Comparison of ENCODE assay signal across 13 cellular contexts in genomic region chr6:38847497-38847896, GRCh38.
A peak's percentile ranks its signal among the peaks of the same experiment; 100 is the strongest.
DNase-seq lines count a peak whose midpoint lies in the region; ATAC-seq and TF ChIP-seq lines count a peak whose summit lies in the region.
"Had no signal": no experiment of that assay in that cellular context is flagged by ENCODE, and none has a peak within 500 bp of the region (broad histone marks: within the 10 kb centered on the region; RNA-seq: fewer than 3 reads in every experiment).

No MANE protein-coding gene starts in this region.

- DNase-seq in activated CD8-positive, alpha-beta T cell treated with anti-CD3 and anti-CD28 coated beads for 36 hours = peak; percentile 7
- DNase-seq in activated CD8-positive, alpha-beta T cell treated with anti-CD3 and anti-CD28 coated beads, Interleukin-2, amount 10 ng/mL, durations not matched to agents 7 days and 5 days = no peak
- DNase-seq in activated naive CD4-positive, alpha-beta T cell treated with anti-CD3 and anti-CD28 coated beads, Interleukin-2, amount 50 U/mL, for 72 hours (ENCODE audit: low spot score in 2 of 2) = no peak
- no peak for DNase-seq in activated naive CD4-positive, alpha-beta T cell treated with anti-CD3 and anti-CD28 coated beads, Interleukin-2, amount 50 U/mL, for 16 hours
- no peak for DNase-seq in activated T-helper 2 cell treated with anti-CD3 and anti-CD28 coated beads, Interferon-gamma antibody, Interleukin-2, Interleukin-4, amounts not matched to agents 10 μg/mL and 5 μg/mL and 100 μg/mL, durations not matched to agents 14 hours and 24 hours and 36 hours (ENCODE audit: low spot score)
- no peak for DNase-seq in colonic mucosa
- DNase-seq: C1 segment of cervical spinal cord; Calu3; CD4-positive, alpha-beta T cell; DMS 273 treated with DMSO at 0.1 percent for 48 hours had no signal

- CTCF ChIA-PET in activated CD8-positive, alpha-beta T cell treated with anti-CD3 and anti-CD28 coated beads for 36 hours (lab: Charles Lee) = interaction anchor here (1.3 kb wide), 1 partner anchor 24 kb away, joined by 3 read pairs; no protein-coding TSS in a partner anchor
- CTCF ChIA-PET in activated CD8-positive, alpha-beta T cell treated with anti-CD3 and anti-CD28 coated beads, Interleukin-2, amount 10 ng/mL, durations not matched to agents 7 days and 5 days (lab: Charles Lee) = no interaction called here

- no peaks in the 10 kb centered on the region for H3K9me3 Mint-ChIP-seq in activated CD8-positive, alpha-beta T cell treated with anti-CD3 and anti-CD28 coated beads for 36 hours
- H3K9me3 Mint-ChIP-seq in activated CD8-positive, alpha-beta T cell treated with anti-CD3 and anti-CD28 coated beads, Interleukin-2, amount 10 ng/mL, durations not matched to agents 7 days and 5 days (ENCODE audit: insufficient read depth) = no peaks in the 10 kb centered on the region
- H3K9me3 Mint-ChIP-seq in activated naive CD4-positive, alpha-beta T cell treated with anti-CD3 and anti-CD28 coated beads, Interleukin-2, amount 50 U/mL, for 72 hours = no peaks in the 10 kb centered on the region
- no peaks in the 10 kb centered on the region for H3K9me3 Mint-ChIP-seq in activated T-helper 2 cell treated with anti-CD3 and anti-CD28 coated beads, Interferon-gamma antibody, Interleukin-2, Interleukin-4, amounts not matched to agents 10 μg/mL and 5 μg/mL and 100 μg/mL, durations not matched to agents 14 hours and 24 hours and 36 hours
- no peaks in the 10 kb centered on the region for H3K9me3 Mint-ChIP-seq in stimulated activated naive CD8-positive, alpha-beta T cell treated with anti-CD3 and anti-CD28 coated beads, Interleukin-15, Interleukin-2, amounts not matched to agents 100 ng/mL and 50 ng/mL, for 24 hours
- H3K9me3 Mint-ChIP-seq: CD4-positive, alpha-beta T cell had no signal

- H3K9ac ChIP-seq in colonic mucosa (ENCODE audit: low read depth in 2 of 2, low read length in 2 of 2) = no peak overlapping the region

- no peaks in the 10 kb centered on the region for H3K27me3 ChIP-seq in colonic mucosa

- POLR2A ChIA-PET in activated CD8-positive, alpha-beta T cell treated with anti-CD3 and anti-CD28 coated beads for 36 hours (lab: Charles Lee) = interaction anchor here (1.3 kb wide), 1 partner anchor 14 kb away, joined by 3 read pairs; no protein-coding TSS in a partner anchor
- POLR2A ChIA-PET in activated CD8-positive, alpha-beta T cell treated with anti-CD3 and anti-CD28 coated beads, Interleukin-2, amount 10 ng/mL, durations not matched to agents 7 days and 5 days (lab: Charles Lee) = no interaction called here

- no peaks in the 10 kb centered on the region for H3K4me1 Mint-ChIP-seq in activated CD8-positive, alpha-beta T cell treated with anti-CD3 and anti-CD28 coated beads for 36 hours (ENCODE audit: low read depth)
- H3K4me1 Mint-ChIP-seq in activated CD8-positive, alpha-beta T cell treated with anti-CD3 and anti-CD28 coated beads, Interleukin-2, amount 10 ng/mL, durations not matched to agents 7 days and 5 days (ENCODE audit: low read depth) = no peaks in the 10 kb centered on the region
- peaks cover 3% of the 10 kb centered on the region for H3K4me1 Mint-ChIP-seq in activated T-helper 2 cell treated with anti-CD3 and anti-CD28 coated beads, Interferon-gamma antibody, Interleukin-2, Interleukin-4, amounts not matched to agents 10 μg/mL and 5 μg/mL and 100 μg/mL, durations not matched to agents 14 hours and 24 hours and 36 hours (ENCODE audit: low read depth)
- peaks cover 10% of the 10 kb centered on the region for H3K4me1 Mint-ChIP-seq in stimulated activated naive CD8-positive, alpha-beta T cell treated with anti-CD3 and anti-CD28 coated beads, Interleukin-15, Interleukin-2, amounts not matched to agents 100 ng/mL and 50 ng/mL, for 24 hours (ENCODE audit: low read depth)
- H3K4me1 Mint-ChIP-seq: B cell had no signal

- H3K4me3 Mint-ChIP-seq in activated CD8-positive, alpha-beta T cell treated with anti-CD3 and anti-CD28 coated beads for 36 hours = no peak overlapping the region
- H3K4me3 Mint-ChIP-seq in activated CD8-positive, alpha-beta T cell treated with anti-CD3 and anti-CD28 coated beads, Interleukin-2, amount 10 ng/mL, durations not matched to agents 7 days and 5 days = no peak overlapping the region
- H3K4me3 Mint-ChIP-seq in activated T-helper 2 cell treated with anti-CD3 and anti-CD28 coated beads, Interferon-gamma antibody, Interleukin-2, Interleukin-4, amounts not matched to agents 10 μg/mL and 5 μg/mL and 100 μg/mL, durations not matched to agents 14 hours and 24 hours and 36 hours (ENCODE audit: low read depth) = no peak overlapping the region
- no peak overlapping the region for H3K4me3 Mint-ChIP-seq in stimulated activated naive CD8-positive, alpha-beta T cell treated with anti-CD3 and anti-CD28 coated beads, Interleukin-15, Interleukin-2, amounts not matched to agents 100 ng/mL and 50 ng/mL, for 24 hours
- H3K4me3 Mint-ChIP-seq: B cell; CD4-positive, alpha-beta T cell had no signal

- no peaks in the 10 kb centered on the region for H3K36me3 ChIP-seq in colonic mucosa
- H3K36me3 ChIP-seq: HAP-1 had no signal

- peak; percentile 56 for ATAC-seq in activated CD8-positive, alpha-beta T cell treated with anti-CD3 and anti-CD28 coated beads for 36 hours
- no peak for ATAC-seq in activated CD8-positive, alpha-beta T cell treated with anti-CD3 and anti-CD28 coated beads, Interleukin-2, amount 10 ng/mL, durations not matched to agents 7 days and 5 days
- ATAC-seq in activated naive CD4-positive, alpha-beta T cell treated with anti-CD3 and anti-CD28 coated beads, Interleukin-2, amount 50 U/mL, for 72 hours = peak; percentile 82 to 93

- H3K36me3 Mint-ChIP-seq in activated CD8-positive, alpha-beta T cell treated with anti-CD3 and anti-CD28 coated beads for 36 hours (ENCODE audit: low read depth) = no peaks in the 10 kb centered on the region
- no peaks in the 10 kb centered on the region for H3K36me3 Mint-ChIP-seq in activated CD8-positive, alpha-beta T cell treated with anti-CD3 and anti-CD28 coated beads, Interleukin-2, amount 10 ng/mL, durations not matched to agents 7 days and 5 days (ENCODE audit: low read depth)
- no peaks in the 10 kb centered on the region for H3K36me3 Mint-ChIP-seq in activated naive CD4-positive, alpha-beta T cell treated with anti-CD3 and anti-CD28 coated beads, Interleukin-2, amount 50 U/mL, for 72 hours
- H3K36me3 Mint-ChIP-seq in activated T-helper 2 cell treated with anti-CD3 and anti-CD28 coated beads, Interferon-gamma antibody, Interleukin-2, Interleukin-4, amounts not matched to agents 10 μg/mL and 5 μg/mL and 100 μg/mL, durations not matched to agents 14 hours and 24 hours and 36 hours (ENCODE audit: low read depth) = no peaks in the 10 kb centered on the region
- H3K36me3 Mint-ChIP-seq in stimulated activated naive CD8-positive, alpha-beta T cell treated with anti-CD3 and anti-CD28 coated beads, Interleukin-15, Interleukin-2, amounts not matched to agents 100 ng/mL and 50 ng/mL, for 24 hours (ENCODE audit: low read depth) = no peaks in the 10 kb centered on the region

- no peaks in the 10 kb centered on the region for H3K9me3 ChIP-seq in colonic mucosa
- H3K9me3 ChIP-seq: HAP-1 had no signal

- no peak for TF ChIP-seq CTCF in activated CD8-positive, alpha-beta T cell treated with anti-CD3 and anti-CD28 coated beads for 36 hours (IDR thresholded peaks at IDR 0.05)
- no peak for TF ChIP-seq CTCF in colonic mucosa (IDR thresholded peaks at IDR 0.05)

- H3K27me3 Mint-ChIP-seq in activated CD8-positive, alpha-beta T cell treated with anti-CD3 and anti-CD28 coated beads for 36 hours = peaks cover 12% of the 10 kb centered on the region
- H3K27me3 Mint-ChIP-seq in activated CD8-positive, alpha-beta T cell treated with anti-CD3 and anti-CD28 coated beads, Interleukin-2, amount 10 ng/mL, durations not matched to agents 7 days and 5 days (ENCODE audit: low read depth) = peaks cover 23% of the 10 kb centered on the region
- peaks cover 31% of the 10 kb centered on the region for H3K27me3 Mint-ChIP-seq in activated T-helper 2 cell treated with anti-CD3 and anti-CD28 coated beads, Interferon-gamma antibody, Interleukin-2, Interleukin-4, amounts not matched to agents 10 μg/mL and 5 μg/mL and 100 μg/mL, durations not matched to agents 14 hours and 24 hours and 36 hours (ENCODE audit: low read depth)
- H3K27me3 Mint-ChIP-seq in stimulated activated naive CD8-positive, alpha-beta T cell treated with anti-CD3 and anti-CD28 coated beads, Interleukin-15, Interleukin-2, amounts not matched to agents 100 ng/mL and 50 ng/mL, for 24 hours = peaks cover 35% of the 10 kb centered on the region
- H3K27me3 Mint-ChIP-seq: B cell had no signal

- no peak overlapping the region for H3K27ac Mint-ChIP-seq in activated CD8-positive, alpha-beta T cell treated with anti-CD3 and anti-CD28 coated beads for 36 hours
- no peak overlapping the region for H3K27ac Mint-ChIP-seq in activated CD8-positive, alpha-beta T cell treated with anti-CD3 and anti-CD28 coated beads, Interleukin-2, amount 10 ng/mL, durations not matched to agents 7 days and 5 days
- H3K27ac Mint-ChIP-seq in activated naive CD4-positive, alpha-beta T cell treated with anti-CD3 and anti-CD28 coated beads, Interleukin-2, amount 50 U/mL, for 72 hours = no peak overlapping the region
- H3K27ac Mint-ChIP-seq in activated T-helper 2 cell treated with anti-CD3 and anti-CD28 coated beads, Interferon-gamma antibody, Interleukin-2, Interleukin-4, amounts not matched to agents 10 μg/mL and 5 μg/mL and 100 μg/mL, durations not matched to agents 14 hours and 24 hours and 36 hours = peak overlapping the region; percentile 6
- H3K27ac Mint-ChIP-seq in stimulated activated naive CD8-positive, alpha-beta T cell treated with anti-CD3 and anti-CD28 coated beads, Interleukin-15, Interleukin-2, amounts not matched to agents 100 ng/mL and 50 ng/mL, for 24 hours = peak overlapping the region; percentile 70
- H3K27ac Mint-ChIP-seq: B cell; CD4-positive, alpha-beta T cell had no signal

- H3K27ac ChIP-seq in colonic mucosa = no peak overlapping the region

- intact Hi-C loops in activated CD8-positive, alpha-beta T cell treated with anti-CD3 and anti-CD28 coated beads for 36 hours (cut with micrococcal nuclease) = no loop called here
- intact Hi-C loops in activated T-helper 2 cell treated with anti-CD3 and anti-CD28 coated beads, Interferon-gamma antibody, Interleukin-2, Interleukin-4, amounts not matched to agents 10 μg/mL and 5 μg/mL and 100 μg/mL, durations not matched to agents 14 hours and 24 hours and 36 hours (cut with micrococcal nuclease) = no loop called here
- intact Hi-C loops in colonic mucosa (cut with DNase I) = no loop called here

- no peak overlapping the region for H3K4me3 ChIP-seq in colonic mucosa
- H3K4me3 ChIP-seq: HAP-1 had no signal

- H3K4me1 ChIP-seq in colonic mucosa = no peaks in the 10 kb centered on the region
- H3K4me1 ChIP-seq: HAP-1 had no signal

Comparison
In these comparisons a context has a peak if more than half of its experiments do, and no peak if none do; other contexts are left out.
1. H3K27ac Mint-ChIP-seq: peak in activated T-helper 2 cell treated with anti-CD3 and anti-CD28 coated beads, Interferon-gamma antibody, Interleukin-2, Interleukin-4, amounts not matched to agents 10 μg/mL and 5 μg/mL and 100 μg/mL, durations not matched to agents 14 hours and 24 hours and 36 hours (single experiment) and stimulated activated naive CD8-positive, alpha-beta T cell treated with anti-CD3 and anti-CD28 coated beads, Interleukin-15, Interleukin-2, amounts not matched to agents 100 ng/mL and 50 ng/mL, for 24 hours (single experiment); none in activated CD8-positive, alpha-beta T cell treated with anti-CD3 and anti-CD28 coated beads for 36 hours (single experiment), activated CD8-positive, alpha-beta T cell treated with anti-CD3 and anti-CD28 coated beads, Interleukin-2, amount 10 ng/mL, durations not matched to agents 7 days and 5 days (single experiment) and activated naive CD4-positive, alpha-beta T cell treated with anti-CD3 and anti-CD28 coated beads, Interleukin-2, amount 50 U/mL, for 72 hours (0 of 2).